ENCODE assay signal across 8 cellular contexts in genomic region chr5:122500245-122501086, GRCh38.
DNase-seq lines count a peak whose midpoint lies in the region; ATAC-seq, FAIRE-seq and TF ChIP-seq lines count a peak whose summit lies in the region.

No MANE protein-coding gene starts in this region.

- FAIRE-seq in K562 (lab: Jason Lieb, UNC), result peak; percentile 75

- TF ChIP-seq EP300 in K562 (IDR thresholded peaks at IDR 0.05; ENCODE audit: low read length), result no peak

- H3K36me3 ChIP-seq in K562 (ENCODE audit: control insufficient read depth, insufficient read depth, low read length), result no peaks in the 10 kb centered on the region
- H3K36me3 ChIP-seq in upper lobe of right lung, result no peaks in the 10 kb centered on the region

- BruUV-seq in K562 (replicated peaks; lab: Mats Ljungman, UMichigan), result no TSS peak

- in situ Hi-C loops in K562 (cut with MboI), result loop anchor here (25.0 kb wide), 2 partner anchors 862 to 1112 kb away; no protein-coding TSS in a partner anchor

- H2AFZ ChIP-seq in K562 (ENCODE audit: low read depth, low read length), result no peak overlapping the region

- no peaks in the 10 kb centered on the region; a peak in 1 of 5 replicates for H3K27me3 ChIP-seq in K562 (ENCODE audit: control insufficient read depth in 2 of 2, insufficient read depth in 2 of 2, low read length in 2 of 2)
- no peaks in the 10 kb centered on the region for H3K27me3 ChIP-seq in upper lobe of right lung

- no peak overlapping the region for H3K4me2 ChIP-seq in K562 (ENCODE audit: insufficient read depth, low read length)

- TF ChIP-seq RAD21 in K562 (CRISPR knock-in tag; conservative IDR thresholded peaks at IDR 0.05 in 1 of 2, IDR thresholded peaks at IDR 0.05 in 1 of 2), result peak in 1 of 2 experiments; percentile 57; a peak in 3 of 4 replicates

- TF ChIP-seq CTCF in GM12874 (IDR thresholded peaks at IDR 0.05; ENCODE audit: insufficient read depth, low read depth, low read length), result peak; percentile 49
- TF ChIP-seq CTCF in NB4 (IDR thresholded peaks at IDR 0.05; ENCODE audit: low read depth, low read length), result peak; percentile 21
- peak; percentile 54 to 71 (median 63) for TF ChIP-seq CTCF in K562 (IDR thresholded peaks at IDR 0.05 in 2 of 3, conservative IDR thresholded peaks at IDR 0.05 in 1 of 3; ENCODE audit: insufficient read depth in 2 of 3, low read depth in 1 of 3, low read length in 3 of 3)
- peak; percentile 49 for TF ChIP-seq CTCF in upper lobe of right lung (IDR thresholded peaks at IDR 0.05)

- no peak overlapping the region for H3K9ac ChIP-seq in K562 (ENCODE audit: insufficient read depth in 1 of 2, low read depth in 2 of 2, low read length in 2 of 2)

- H4K20me1 ChIP-seq in K562 (replicated peaks; ENCODE audit: control insufficient read depth, insufficient read depth, low read length), result no peaks in the 10 kb centered on the region; the same call in 1 of the 2 replicates

- no peaks in the 10 kb centered on the region for H3K9me3 ChIP-seq in K562 (replicated peaks; ENCODE audit: control insufficient read depth, insufficient read depth, low read depth, low read length)
- no peaks in the 10 kb centered on the region for H3K9me3 ChIP-seq in upper lobe of right lung

- intact Hi-C loops in K562 (cut with micrococcal nuclease), result loop anchor here (5.0 kb wide), 2 partner anchors 502 to 1112 kb away; no protein-coding TSS in a partner anchor
- intact Hi-C loops in upper lobe of right lung (cut with DNase I), result no loop called here

- no peaks in the 10 kb centered on the region for H3K9me1 ChIP-seq in K562 (ENCODE audit: control insufficient read depth, insufficient read depth, low read length)

- TF ChIP-seq POLR2A in NB4 (IDR thresholded peaks at IDR 0.05; ENCODE audit: extremely low read depth, insufficient read length) (no peak), K562 (conservative IDR thresholded peaks at IDR 0.05) (no peak)

- CTCF ChIA-PET in K562 (lab: Yijun Ruan, JAX; ENCODE audit: low intra/inter-chr PET ratio), result interaction anchor here (0.6 to 2.4 kb wide), 3 partner anchors 407 to 1110 kb away, joined by 3 to 7 read pairs (median 6); no protein-coding TSS in a partner anchor

- no peak overlapping the region for H3K4me3 ChIP-seq in NB4 (ENCODE audit: low read depth, low read length)
- H3K4me3 ChIP-seq in K562, result no peak overlapping the region
- no peak overlapping the region for H3K4me3 ChIP-seq in upper lobe of right lung

- H3K27ac ChIP-seq in K562 (ENCODE audit: extremely low read depth, low read depth, low read length) (no peak overlapping the region), upper lobe of right lung (no peak overlapping the region)

- H3K79me2 ChIP-seq in K562 (ENCODE audit: control insufficient read depth, insufficient read depth, low read length), result no peaks in the 10 kb centered on the region

- no peaks in the 10 kb centered on the region for H3K4me1 ChIP-seq in K562 (replicated peaks in 1 of 2; ENCODE audit: control insufficient read depth in 2 of 2, insufficient read depth in 2 of 2, low read length in 2 of 2)
- no peaks in the 10 kb centered on the region for H3K4me1 ChIP-seq in upper lobe of right lung

- ATAC-seq in K562 (peak; percentile 92), upper lobe of right lung (peak; percentile 71)

- POLR2A ChIA-PET in K562 (lab: Yijun Ruan, JAX), result interaction anchor here (0.7 kb wide), 1 partner anchor 211 kb away, joined by 3 read pairs; no protein-coding TSS in a partner anchor

- WGBS in K562 (ENCODE audit: insufficient coverage, low coverage, missing lambda C conversion rate), result 0% methylated on average over 10 of the region's 12 CpGs

- DNase-seq in 8988T, result peak; percentile 21
- DNase-seq in NB4 (ENCODE audit: low read depth), result peak; percentile 30
- DNase-seq in K562 (ENCODE audit: extremely low read depth in 1 of 4, low spot score in 3 of 4), result peak; percentile 12 to 51 (median 34)
- peak; percentile 43 for DNase-seq in kidney glomerular epithelial cell (lab: John Stamatoyannopoulos, UW)
- no peak for DNase-seq in upper lobe of right lung
- no peak for DNase-seq in AML-193 (lab: John Stamatoyannopoulos, UW)
- no peak for DNase-seq in NCI-H345 (lab: John Stamatoyannopoulos, UW)

TF ChIP-seq in K562, 482 proteins besides CTCF, POLR2A, EP300 and RAD21:
- peak; percentile 53; the same call in 1 of the 2 replicates for TF ChIP-seq STAG1 (CRISPR knock-in tag; IDR thresholded peaks at IDR 0.05; ENCODE audit: borderline replicate concordance)
- peak; percentile 93 for TF ChIP-seq ZNF384 (IDR thresholded peaks at IDR 0.05; ENCODE audit: low read depth, low read length)
- no peak for TF ChIP-seq ZNF3 (CRISPR knock-in tag; IDR thresholded peaks at IDR 0.05)
- TF ChIP-seq HLTF (IDR thresholded peaks at IDR 0.05), result no peak
- 0 out of 2 replicates have a peak, but pooled peaks have one; percentile 44 for TF ChIP-seq SMC3 (conservative IDR thresholded peaks at IDR 0.05; ENCODE audit: insufficient read depth, low read depth, low read length)
- TF ChIP-seq CREBBP (IDR thresholded peaks at IDR 0.05; ENCODE audit: low read depth, low read length), result no peak
- no peak for TF ChIP-seq PHF21A (IDR thresholded peaks at IDR 0.05; ENCODE audit: borderline replicate concordance, low read depth)
- TF ChIP-seq ZNF512 (tag; IDR thresholded peaks at IDR 0.05), result 0 out of 2 replicates have a peak, but pooled peaks have one; percentile 19
- peak; percentile 7; the same call in 1 of the 2 replicates for TF ChIP-seq DEAF1 (CRISPR knock-in tag; IDR thresholded peaks at IDR 0.05)

Comparison
In these comparisons a context has a peak if more than half of its experiments do, and no peak if none do; other contexts are left out.
1. DNase-seq: peak in 8988T (single experiment), NB4 (single experiment), K562 (4 of 4) and kidney glomerular epithelial cell (single experiment); none in upper lobe of right lung (single experiment), AML-193 (0 of 2) and NCI-H345 (single experiment).
2. Peak in every context shown above with its lines, with median percentiles within 50 percentile points of each other: CTCF ChIP-seq.